In genomic region chr2:101106453-101107181, GRCh38 we compare ENCODE assay signal across 2 cellular contexts.
TF ChIP-seq lines count a peak whose summit lies in the region.

No MANE protein-coding gene starts in this region.

TF ChIP-seq in GM23338, 12 proteins besides CTCF, POLR2A, EP300 and RAD21:
- TF ChIP-seq ZNF114 (CRISPR knock-in tag; IDR thresholded peaks at IDR 0.05) (no peak), ZNF331 (CRISPR knock-in tag; IDR thresholded peaks at IDR 0.05; ENCODE audit: low read depth) (no peak), CREB1 (CRISPR knock-in tag; IDR thresholded peaks at IDR 0.05; ENCODE audit: low read depth) (no peak), EZH2phosphoT487 (IDR thresholded peaks at IDR 0.05; ENCODE audit: unreplicated experiment) (no peak)
- TF ChIP-seq, protein P1, sequence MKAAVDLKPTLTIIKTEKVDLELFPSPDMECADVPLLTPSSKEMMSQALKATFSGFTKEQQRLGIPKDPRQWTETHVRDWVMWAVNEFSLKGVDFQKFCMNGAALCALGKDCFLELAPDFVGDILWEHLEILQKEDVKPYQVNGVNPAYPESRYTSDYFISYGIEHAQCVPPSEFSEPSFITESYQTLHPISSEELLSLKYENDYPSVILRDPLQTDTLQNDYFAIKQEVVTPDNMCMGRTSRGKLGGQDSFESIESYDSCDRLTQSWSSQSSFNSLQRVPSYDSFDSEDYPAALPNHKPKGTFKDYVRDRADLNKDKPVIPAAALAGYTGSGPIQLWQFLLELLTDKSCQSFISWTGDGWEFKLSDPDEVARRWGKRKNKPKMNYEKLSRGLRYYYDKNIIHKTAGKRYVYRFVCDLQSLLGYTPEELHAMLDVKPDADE (IDR thresholded peaks at IDR 0.05) = no peak
- TF ChIP-seq, protein P2, sequence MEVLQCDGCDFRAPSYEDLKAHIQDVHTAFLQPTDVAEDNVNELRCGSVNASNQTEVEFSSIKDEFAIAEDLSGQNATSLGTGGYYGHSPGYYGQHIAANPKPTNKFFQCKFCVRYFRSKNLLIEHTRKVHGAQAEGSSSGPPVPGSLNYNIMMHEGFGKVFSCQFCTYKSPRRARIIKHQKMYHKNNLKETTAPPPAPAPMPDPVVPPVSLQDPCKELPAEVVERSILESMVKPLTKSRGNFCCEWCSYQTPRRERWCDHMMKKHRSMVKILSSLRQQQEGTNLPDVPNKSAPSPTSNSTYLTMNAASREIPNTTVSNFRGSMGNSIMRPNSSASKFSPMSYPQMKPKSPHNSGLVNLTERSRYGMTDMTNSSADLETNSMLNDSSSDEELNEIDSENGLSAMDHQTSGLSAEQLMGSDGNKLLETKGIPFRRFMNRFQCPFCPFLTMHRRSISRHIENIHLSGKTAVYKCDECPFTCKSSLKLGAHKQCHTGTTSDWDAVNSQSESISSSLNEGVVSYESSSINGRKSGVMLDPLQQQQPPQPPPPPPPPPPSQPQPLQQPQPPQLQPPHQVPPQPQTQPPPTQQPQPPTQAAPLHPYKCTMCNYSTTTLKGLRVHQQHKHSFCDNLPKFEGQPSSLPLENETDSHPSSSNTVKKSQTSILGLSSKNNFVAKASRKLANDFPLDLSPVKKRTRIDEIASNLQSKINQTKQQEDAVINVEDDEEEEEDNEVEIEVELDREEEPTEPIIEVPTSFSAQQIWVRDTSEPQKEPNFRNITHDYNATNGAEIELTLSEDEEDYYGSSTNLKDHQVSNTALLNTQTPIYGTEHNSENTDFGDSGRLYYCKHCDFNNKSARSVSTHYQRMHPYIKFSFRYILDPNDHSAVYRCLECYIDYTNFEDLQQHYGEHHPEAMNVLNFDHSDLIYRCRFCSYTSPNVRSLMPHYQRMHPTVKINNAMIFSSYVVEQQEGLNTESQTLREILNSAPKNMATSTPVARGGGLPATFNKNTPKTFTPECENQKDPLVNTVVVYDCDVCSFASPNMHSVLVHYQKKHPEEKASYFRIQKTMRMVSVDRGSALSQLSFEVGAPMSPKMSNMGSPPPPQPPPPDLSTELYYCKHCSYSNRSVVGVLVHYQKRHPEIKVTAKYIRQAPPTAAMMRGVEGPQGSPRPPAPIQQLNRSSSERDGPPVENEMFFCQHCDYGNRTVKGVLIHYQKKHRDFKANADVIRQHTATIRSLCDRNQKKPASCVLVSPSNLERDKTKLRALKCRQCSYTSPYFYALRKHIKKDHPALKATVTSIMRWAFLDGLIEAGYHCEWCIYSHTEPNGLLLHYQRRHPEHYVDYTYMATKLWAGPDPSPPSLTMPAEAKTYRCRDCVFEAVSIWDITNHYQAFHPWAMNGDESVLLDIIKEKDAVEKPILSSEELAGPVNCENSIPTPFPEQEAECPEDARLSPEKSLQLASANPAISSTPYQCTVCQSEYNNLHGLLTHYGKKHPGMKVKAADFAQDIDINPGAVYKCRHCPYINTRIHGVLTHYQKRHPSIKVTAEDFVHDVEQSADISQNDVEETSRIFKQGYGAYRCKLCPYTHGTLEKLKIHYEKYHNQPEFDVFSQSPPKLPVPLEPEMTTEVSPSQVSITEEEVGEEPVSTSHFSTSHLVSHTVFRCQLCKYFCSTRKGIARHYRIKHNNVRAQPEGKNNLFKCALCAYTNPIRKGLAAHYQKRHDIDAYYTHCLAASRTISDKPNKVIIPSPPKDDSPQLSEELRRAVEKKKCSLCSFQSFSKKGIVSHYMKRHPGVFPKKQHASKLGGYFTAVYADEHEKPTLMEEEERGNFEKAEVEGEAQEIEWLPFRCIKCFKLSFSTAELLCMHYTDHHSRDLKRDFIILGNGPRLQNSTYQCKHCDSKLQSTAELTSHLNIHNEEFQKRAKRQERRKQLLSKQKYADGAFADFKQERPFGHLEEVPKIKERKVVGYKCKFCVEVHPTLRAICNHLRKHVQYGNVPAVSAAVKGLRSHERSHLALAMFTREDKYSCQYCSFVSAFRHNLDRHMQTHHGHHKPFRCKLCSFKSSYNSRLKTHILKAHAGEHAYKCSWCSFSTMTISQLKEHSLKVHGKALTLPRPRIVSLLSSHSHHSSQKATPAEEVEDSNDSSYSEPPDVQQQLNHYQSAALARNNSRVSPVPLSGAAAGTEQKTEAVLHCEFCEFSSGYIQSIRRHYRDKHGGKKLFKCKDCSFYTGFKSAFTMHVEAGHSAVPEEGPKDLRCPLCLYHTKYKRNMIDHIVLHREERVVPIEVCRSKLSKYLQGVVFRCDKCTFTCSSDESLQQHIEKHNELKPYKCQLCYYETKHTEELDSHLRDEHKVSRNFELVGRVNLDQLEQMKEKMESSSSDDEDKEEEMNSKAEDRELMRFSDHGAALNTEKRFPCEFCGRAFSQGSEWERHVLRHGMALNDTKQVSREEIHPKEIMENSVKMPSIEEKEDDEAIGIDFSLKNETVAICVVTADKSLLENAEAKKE (CRISPR knock-in tag; IDR thresholded peaks at IDR 0.05) = no peak

TF ChIP-seq in H1, 55 proteins besides CTCF, POLR2A, EP300 and RAD21:
- TF ChIP-seq NANOG (IDR thresholded peaks at IDR 0.05; ENCODE audit: insufficient read depth, low read depth, low read length, poor library complexity, severe bottlenecking) = no peak
- TF ChIP-seq RNF2 (IDR thresholded peaks at IDR 0.05; ENCODE audit: borderline replicate concordance, low read depth, low read length, missing control alignments, poor library complexity, severe bottlenecking) = no peak
TF ChIP-seq in H1: peak in this region for 0.
